Comparison of ENCODE assay signal across 9 cellular contexts in genomic region chr16:1535391-1536291, GRCh38. TPM values are rescaled to one million over a fixed set of nuclear protein-coding genes. Genes with fewer than 3 reads are reported as not detected.
DNase-seq lines count a peak whose midpoint lies in the region; ATAC-seq and TF ChIP-seq lines count a peak whose summit lies in the region.
"Had no signal": no experiment of that assay in that cellular context is flagged by ENCODE, and none has a peak within 500 bp of the region (broad histone marks: within the 10 kb centered on the region; RNA-seq: fewer than 3 reads in every experiment).

No MANE protein-coding gene starts in this region.

- H3K27ac Mint-ChIP-seq in CD4-positive, alpha-beta T cell = peak overlapping the region; percentile 98

- peaks cover 35% of the 10 kb centered on the region for H3K79me2 ChIP-seq in fibroblast of lung (ENCODE audit: control insufficient read depth, insufficient read depth, low read length)

- peak overlapping the region; percentile 27 for H3K9ac ChIP-seq in fibroblast of lung (ENCODE audit: insufficient read depth, low read length)

- H3K36me3 ChIP-seq in fibroblast of lung (ENCODE audit: control insufficient read depth, insufficient read depth, low read length) (peaks cover 19% of the 10 kb centered on the region), ovary (no peaks in the 10 kb centered on the region)

- intact Hi-C loops in CD4-positive, alpha-beta T cell (cut with DNase I, micrococcal nuclease) = loop anchor here (2.0 to 10.0 kb wide), 5 partner anchors 43 to 237 kb away; partner anchors contain the start of genes UQCC4 (in 2 of the 2), CLCN7 (in 1 of the 2), EME2 (in 1 of the 2) and MRPS34 (in 1 of the 2)
- intact Hi-C loops in ovary (cut with DNase I) = no loop called here
- intact Hi-C loops in head of caudate nucleus (cut with DNase I) = no loop called here

- POLR2A ChIA-PET in CD4-positive, alpha-beta T cell (lab: Charles Lee) = interaction anchor here (0.6 to 4.5 kb wide), 10 partner anchors 8 to 226 kb away, joined by 3 to 34 read pairs (median 4); partner anchors contain the start of genes IFT140, MAPK8IP3, TELO2 and UBE2I

- H3K4me3 ChIP-seq in fibroblast of lung (replicated peaks in 1 of 4; ENCODE audit: control extremely low read depth in 1 of 4, insufficient read depth in 1 of 4, low read depth in 3 of 4, low read length in 4 of 4) (peak overlapping the region in 3 of 4 experiments; percentile 50 to 64 (median 52)), ovary (peak overlapping the region; percentile 41)

- no peak for TF ChIP-seq CTCF in CD4-positive, alpha-beta T cell (IDR thresholded peaks at IDR 0.05)
- TF ChIP-seq CTCF in fibroblast of lung (conservative IDR thresholded peaks at IDR 0.05 in 1 of 2, IDR thresholded peaks at IDR 0.05 in 1 of 2; ENCODE audit: low read depth in 1 of 2, low read length in 2 of 2) = no peak
- no peak for TF ChIP-seq CTCF in ovary (IDR thresholded peaks at IDR 0.05)

- peaks cover 63% of the 10 kb centered on the region for H3K36me3 Mint-ChIP-seq in CD4-positive, alpha-beta T cell (ENCODE audit: low read depth)

- H3K9me3 Mint-ChIP-seq in CD4-positive, alpha-beta T cell = no peaks in the 10 kb centered on the region

- WGBS in ovary, 3 donors = 31 to 48% (median 39%) methylated on average over 39 of the region's 39 CpGs

- H3K4me1 Mint-ChIP-seq in CD4-positive, alpha-beta T cell (ENCODE audit: low read depth) = peaks cover 61% of the 10 kb centered on the region

- no peak overlapping the region for H2AFZ ChIP-seq in fibroblast of lung (ENCODE audit: low read length)

- TF ChIP-seq POLR2A in ovary (IDR thresholded peaks at IDR 0.05) = no peak

- peak overlapping the region; percentile 98 for H3K4me2 ChIP-seq in fibroblast of lung (ENCODE audit: extremely low read depth, insufficient read depth, low read length)

- peak; percentile 49 for ATAC-seq in CD4-positive, alpha-beta T cell (ENCODE audit: poor library complexity)

- peak in 4 of 10 experiments; percentile 28 to 35 (median 31) for DNase-seq in CD4-positive, alpha-beta T cell
- DNase-seq in activated T-cell treated with anti-CD3 and anti-CD28 coated beads, Interleukin-2, amount 50 U/mL, for 1 hour = peak; percentile 48
- peak in 1 of 2 donors; percentile 6 for DNase-seq in fibroblast of lung (ENCODE audit: low read depth in 2 of 2)
- peak in 2 of 5 donors; percentile 40 to 61 for DNase-seq in ovary
- no peak for DNase-seq in inferior parietal cortex (ENCODE audit: extremely low spot score)
- DNase-seq in NCI-H2107 treated with DMSO at 0.1 percent for 48 hours (lab: John Stamatoyannopoulos, UW; ENCODE audit: unreplicated experiment) = no peak
- DNase-seq in head of caudate nucleus = no peak
- no peak for DNase-seq in C1 segment of cervical spinal cord (lab: John Stamatoyannopoulos, UW)
- DNase-seq: NCI-H1694 treated with DMSO at 0.1 percent for 48 hours had no signal

- no peaks in the 10 kb centered on the region for H3K27me3 Mint-ChIP-seq in CD4-positive, alpha-beta T cell

- peak overlapping the region; percentile 99 for H3K4me3 Mint-ChIP-seq in CD4-positive, alpha-beta T cell

- H3K27ac ChIP-seq in CD4-positive, alpha-beta T cell (ENCODE audit: low read depth, low read length) = peak overlapping the region; percentile 55
- H3K27ac ChIP-seq in fibroblast of lung (ENCODE audit: insufficient read depth, low read length) (peak overlapping the region; percentile 18), ovary (peak overlapping the region; percentile 21 to 22)

- no peaks in the 10 kb centered on the region for H3K27me3 ChIP-seq in CD4-positive, alpha-beta T cell (ENCODE audit: control insufficient read depth, insufficient read depth, low read length)
- H3K27me3 ChIP-seq in fibroblast of lung (ENCODE audit: control insufficient read depth, insufficient read depth, low read length) (no peaks in the 10 kb centered on the region), ovary (no peaks in the 10 kb centered on the region)

- no peaks in the 10 kb centered on the region for H3K9me3 ChIP-seq in CD4-positive, alpha-beta T cell (ENCODE audit: control insufficient read depth, low read length)
- H3K9me3 ChIP-seq in fibroblast of lung (ENCODE audit: control insufficient read depth, insufficient read depth, low read depth, low read length) (no peaks in the 10 kb centered on the region), ovary (no peaks in the 10 kb centered on the region)

- H3K4me1 ChIP-seq in fibroblast of lung (ENCODE audit: control insufficient read depth, extremely low read depth, insufficient read depth, low read length) (peaks cover 32% of the 10 kb centered on the region), ovary (ENCODE audit: insufficient read depth) (peaks cover 16% of the 10 kb centered on the region)

- H4K20me1 ChIP-seq in fibroblast of lung (ENCODE audit: control insufficient read depth, extremely low read depth, insufficient read depth, low read length) = no peaks in the 10 kb centered on the region

- CTCF ChIA-PET in CD4-positive, alpha-beta T cell (lab: Charles Lee) = interaction anchor here (1.4 kb wide), 1 partner anchor 171 kb away, joined by 4 read pairs; the partner anchor contains the start of gene MAPK8IP3

- TF ChIP-seq EP300 in ovary (IDR thresholded peaks at IDR 0.05) = no peak

RNA-seq across cellular contexts. Expression of gene TMEM204, which starts 2.2 kb away (rescaled TPM):
- 10 to 100 TPM; 20.5 to 22.1 TPM for total RNA-seq in CD4-positive, alpha-beta T cell
- total RNA-seq in fibroblast of lung (10.3 and 12.4 TPM in 2 replicates), ovary (10 to 100 TPM in 6 of 7 donors, 1 to 10 TPM in 1; 9.2 to 23.7 (median 13.8) TPM)
- polyA plus RNA-seq in fibroblast of lung (9.6 and 10.9 TPM in 2 replicates), ovary (10 to 100 TPM in 1 of 2 donors, 1 to 10 TPM in 1; 6.5 to 35.5 TPM)
- 14.2 and 14.6 TPM in 2 replicates for polyA plus RNA-seq in fibroblast of lung (2012)
- polyA minus RNA-seq in fibroblast of lung (ENCODE audit: low replicate concordance) = 15.0 and 19.3 TPM in 2 replicates

RNA-seq across cellular contexts. Expression of gene TELO2, which starts 42.5 kb away (rescaled TPM):
- total RNA-seq in CD4-positive, alpha-beta T cell = 10 to 100 TPM; 29.7 to 30.8 TPM
- total RNA-seq in fibroblast of lung (8.2 and 10.9 TPM in 2 replicates), ovary (10 to 100 TPM in 6 of 7 donors, 1 to 10 TPM in 1; 9.9 to 36.8 (median 32.8) TPM)
- polyA plus RNA-seq in fibroblast of lung (6.3 and 9.4 TPM in 2 replicates), ovary (10 to 100 TPM in 1 of 2 donors, under 1 TPM in 1; 0.27 to 31.7 TPM)
- 14.4 and 26.1 TPM in 2 replicates for polyA plus RNA-seq in fibroblast of lung (2012)
- polyA minus RNA-seq in fibroblast of lung (ENCODE audit: low replicate concordance) = 8.8 and 9.3 TPM in 2 replicates

RNA-seq across cellular contexts. Expression of gene PTX4, which starts 46.9 kb away (rescaled TPM):
- total RNA-seq in CD4-positive, alpha-beta T cell = not detected
- total RNA-seq in fibroblast of lung (not detected in 2 replicates), ovary (under 1 TPM in 2 of 7 donors, not detected in 5; 0.15 to 0.40 TPM)
- polyA plus RNA-seq in fibroblast of lung (0.05 TPM in 1 of 2 replicates, not detected in the other), ovary (under 1 TPM in 1 of 2 donors, not detected in 1; 0.05 TPM)
- 0.08 TPM in 1 of 2 replicates, not detected in the other for polyA plus RNA-seq in fibroblast of lung (2012)
- not detected in 2 replicates for polyA minus RNA-seq in fibroblast of lung (ENCODE audit: low replicate concordance)

Comparison
In these comparisons a context has a peak if more than half of its experiments do, and no peak if none do; other contexts are left out.
1. intact Hi-C loops: an anchor here in CD4-positive, alpha-beta T cell (2.0 to 10.0 kb wide); none called in ovary and head of caudate nucleus.